Comparison of ENCODE assay signal across 28 cellular contexts in genomic region chrX:49991718-49992117, GRCh38.
"Had no signal": no experiment of that assay in that cellular context is flagged by ENCODE, and none has a peak within 500 bp of the region (broad histone marks: within the 10 kb centered on the region; RNA-seq: fewer than 3 reads in every experiment).

No MANE protein-coding gene starts in this region.

- H3K4me3 ChIP-seq: ascending aorta, body of pancreas, coronary artery, K562, SJSA1 had no signal

- ATAC-seq: activated CD8-positive, alpha-beta memory T cell treated with anti-CD3 and anti-CD28 coated beads, Interleukin-2, amount 10 ng/mL, durations not matched to agents 7 days and 5 days; activated naive CD4-positive, alpha-beta T cell treated with anti-CD3 and anti-CD28 coated beads, Interleukin-2, amount 50 U/mL, for 72 hours; activated naive CD8-positive, alpha-beta T cell treated with anti-CD3 and anti-CD28 coated beads, Interleukin-2, amount 50 U/mL, for 24 hours; activated T-cell treated with anti-CD3 and anti-CD28 coated beads, Interleukin-2, amount 50 U/mL, for 4 hours; body of pancreas; K562; PC-3; T-helper 17 cell had no signal

- DNase-seq: activated B cell treated with CpG ODN at 0.5 μM for 24 hours; activated CD4-positive, alpha-beta T cell treated with anti-CD3 and anti-CD28 coated beads for 1 hour; activated CD4-positive, alpha-beta T cell treated with anti-CD3 and anti-CD28 coated beads, Interleukin-2, amount 10 ng/mL, durations not matched to agents 24 days and 14 days; activated CD4-positive, alpha-beta T cell treated with anti-CD3 and anti-CD28 coated beads, Interleukin-2, amount 50 U/mL, for 48 hours; activated CD8-positive, alpha-beta memory T cell treated with anti-CD3 and anti-CD28 coated beads, Interleukin-2, amount 10 ng/mL, durations not matched to agents 7 days and 5 days; activated effector memory CD4-positive, alpha-beta T cell treated with anti-CD3 and anti-CD28 coated beads, Interleukin-2, amount 50 U/mL, for 16 hours; activated naive CD4-positive, alpha-beta T cell treated with Interleukin-2 at 50 U/mL for 16 hours; activated naive CD8-positive, alpha-beta T cell treated with anti-CD3 and anti-CD28 coated beads, Interleukin-2, amount 50 U/mL, for 24 hours; activated T-cell treated with anti-CD3 and anti-CD28 coated beads, Interleukin-2, amount 50 U/mL, for 4 hours; amniotic stem cell; body of pancreas; central memory CD4-positive, alpha-beta T cell; Karpas-422; MM.1S; NCI-H1105; NCI-H1436; NCI-H187 treated with DMSO at 0.1 percent for 48 hours; NCI-H2081 treated with DMSO at 0.1 percent for 48 hours; NCI-H510A; PC-3; SHP77; T-helper 17 cell; T-helper 9 cell had no signal
